Comparison of ENCODE assay signal across 21 cellular contexts in the genomic region with DNA sequence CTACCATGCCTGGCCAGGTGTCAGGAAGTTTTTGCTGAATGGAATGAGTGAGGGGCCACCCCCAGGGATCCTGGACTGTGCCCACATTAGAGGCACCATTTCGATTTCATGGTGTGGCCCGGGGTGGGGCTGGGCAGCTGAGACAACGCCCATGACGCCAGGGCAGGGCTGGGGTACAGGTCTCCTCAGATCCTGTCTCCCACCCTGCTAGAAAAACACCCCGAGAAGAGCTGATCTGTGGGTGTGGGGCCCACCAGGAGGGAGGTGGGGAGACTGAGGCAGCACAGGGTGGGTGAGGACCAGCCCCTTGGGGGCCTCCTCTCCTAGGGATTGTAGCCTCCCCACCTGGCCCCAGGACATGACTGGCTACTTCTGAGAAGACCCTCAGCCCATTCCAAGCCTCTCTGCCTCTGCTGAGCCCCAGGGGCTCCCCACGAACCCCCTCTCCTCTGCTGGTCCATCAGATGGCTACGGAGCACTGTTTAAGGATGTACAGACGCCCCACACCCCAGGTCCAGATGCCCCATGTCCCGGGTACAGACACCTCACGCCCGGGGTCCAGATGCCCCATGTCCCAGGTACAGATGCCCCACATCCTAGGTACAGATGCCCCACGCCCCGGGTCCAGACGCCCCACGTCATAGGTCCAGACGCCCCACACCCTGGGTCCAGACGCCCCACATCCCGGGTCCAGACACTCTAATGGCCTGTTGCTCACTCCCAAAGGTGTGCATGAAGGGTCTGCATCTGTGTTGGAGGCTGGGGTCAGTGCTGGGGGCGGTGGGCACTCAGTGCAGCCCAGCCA.
DNase-seq lines count a peak whose midpoint lies in the region; ATAC-seq and TF ChIP-seq lines count a peak whose summit lies in the region.
"Had no signal": no experiment of that assay in that cellular context is flagged by ENCODE, and none has a peak within 500 bp of the region (broad histone marks: within the 10 kb centered on the region; RNA-seq: fewer than 3 reads in every experiment).

No MANE protein-coding gene starts in this region.

- H2BK5ac ChIP-seq in neuronal stem cell (ENCODE audit: low read length), result no peak overlapping the region

- peaks cover 12% of the 10 kb centered on the region for H3K27me3 Mint-ChIP-seq in chondrocyte (ENCODE audit: low read depth)
- peaks cover 10 to 14% of the 10 kb centered on the region in 2 donors for H3K27me3 Mint-ChIP-seq in stimulated activated naive B cell treated with anti-CD40 and anti-IgM and Interleukin-4, amounts not matched to agents 10 μg/mL and 1 μg/mL and 100 μg/mL, for 72 hours

- no peaks in the 10 kb centered on the region for H3K9me3 Mint-ChIP-seq in activated naive CD4-positive, alpha-beta T cell treated with anti-CD3 and anti-CD28 coated beads, Interleukin-2, amount 50 U/mL, for 72 hours
- H3K9me3 Mint-ChIP-seq in chondrocyte (ENCODE audit: low read depth), result peaks cover 2% of the 10 kb centered on the region
- peaks cover 5 to 6% of the 10 kb centered on the region in 2 donors for H3K9me3 Mint-ChIP-seq in stimulated activated naive B cell treated with anti-CD40 and anti-IgM and Interleukin-4, amounts not matched to agents 10 μg/mL and 1 μg/mL and 100 μg/mL, for 72 hours
- H3K9me3 Mint-ChIP-seq: CD8-positive, alpha-beta T cell had no signal

- H3K36me3 ChIP-seq in BLaER1 (no peaks in the 10 kb centered on the region), neuronal stem cell (replicated peaks in 1 of 2; ENCODE audit: control insufficient read depth in 2 of 2, insufficient read depth in 2 of 2, low read length in 2 of 2) (no peaks in the 10 kb centered on the region)
- H3K36me3 ChIP-seq: Peyer's patch had no signal

- no peak for TF ChIP-seq CTCF in chondrocyte (IDR thresholded peaks at IDR 0.05)

- peak overlapping the region; percentile 76 for H3K18ac ChIP-seq in neuronal stem cell (ENCODE audit: low read length)

- no peak for ATAC-seq in activated naive CD4-positive, alpha-beta T cell treated with anti-CD3 and anti-CD28 coated beads, Interleukin-2, amount 50 U/mL, for 72 hours
- no peak for ATAC-seq in stimulated activated naive B cell treated with anti-CD40 and anti-IgM and Interleukin-4, amounts not matched to agents 10 μg/mL and 1 μg/mL and 100 μg/mL, for 72 hours (replicated peaks)
- no peak for ATAC-seq in GM19328 (IDR thresholded peaks at IDR 0.05; ENCODE audit: unreplicated experiment)
- ATAC-seq: CD8-positive, alpha-beta T cell had no signal

- peaks cover 33% of the 10 kb centered on the region for H3K4me1 ChIP-seq in BLaER1
- H3K4me1 ChIP-seq in neuronal stem cell (ENCODE audit: control insufficient read depth in 2 of 2, insufficient read depth in 1 of 2, low read depth in 1 of 2, low read length in 2 of 2), result peaks cover 0 to under 1% of the 10 kb centered on the region in 2 donors

- H3K27ac Mint-ChIP-seq in activated naive CD4-positive, alpha-beta T cell treated with anti-CD3 and anti-CD28 coated beads, Interleukin-2, amount 50 U/mL, for 72 hours, result no peak overlapping the region
- no peak overlapping the region for H3K27ac Mint-ChIP-seq in chondrocyte (ENCODE audit: unreplicated experiment)
- no peak overlapping the region for H3K27ac Mint-ChIP-seq in stimulated activated naive B cell treated with anti-CD40 and anti-IgM and Interleukin-4, amounts not matched to agents 10 μg/mL and 1 μg/mL and 100 μg/mL, for 72 hours
- H3K27ac Mint-ChIP-seq: CD8-positive, alpha-beta T cell had no signal

- no peaks in the 10 kb centered on the region for H4K20me1 ChIP-seq in BLaER1

- peak overlapping the region; percentile 82 for H3K14ac ChIP-seq in neuronal stem cell (ENCODE audit: low read length)

- H3K4me3 ChIP-seq in BLaER1, result no peak overlapping the region
- no peak overlapping the region for H3K4me3 ChIP-seq in neuronal stem cell (ENCODE audit: low read length in 2 of 2)
- H3K4me3 ChIP-seq: Peyer's patch had no signal

- H4K8ac ChIP-seq in neuronal stem cell (ENCODE audit: low read depth, low read length), result no peak overlapping the region

- H3K27me3 ChIP-seq in BLaER1 (no peaks in the 10 kb centered on the region), neuronal stem cell (ENCODE audit: control insufficient read depth in 3 of 3, insufficient read depth in 3 of 3, low read depth in 1 of 3, low read length in 3 of 3) (peaks cover 0 to 39% (median 0%) of the 10 kb centered on the region in 3 experiments)
- H3K27me3 ChIP-seq: Peyer's patch had no signal

- no peak overlapping the region for H2BK120ac ChIP-seq in neuronal stem cell (ENCODE audit: low read depth, low read length)

- no peak overlapping the region for H2AFZ ChIP-seq in neuronal stem cell (ENCODE audit: low read length)

- H3K79me1 ChIP-seq in neuronal stem cell (ENCODE audit: low read depth, low read length), result peaks cover 5% of the 10 kb centered on the region

- H3K27ac ChIP-seq in BLaER1 (no peak overlapping the region), neuronal stem cell (replicated peaks; ENCODE audit: low read length) (no peak overlapping the region)
- H3K27ac ChIP-seq: Peyer's patch had no signal

- H3K9me3 ChIP-seq in BLaER1 (no peaks in the 10 kb centered on the region), neuronal stem cell (replicated peaks in 1 of 2; ENCODE audit: control insufficient read depth in 2 of 2, insufficient read depth in 1 of 2, low read depth in 1 of 2, low read length in 2 of 2) (peaks cover 0 to 2% of the 10 kb centered on the region in 2 donors)

- H3K9ac ChIP-seq in BLaER1, result no peak overlapping the region
- H3K9ac ChIP-seq in neuronal stem cell (ENCODE audit: low read depth, low read length, poor library complexity), result no peak overlapping the region

- H3K36me3 Mint-ChIP-seq in activated naive CD4-positive, alpha-beta T cell treated with anti-CD3 and anti-CD28 coated beads, Interleukin-2, amount 50 U/mL, for 72 hours, result no peaks in the 10 kb centered on the region
- no peaks in the 10 kb centered on the region for H3K36me3 Mint-ChIP-seq in chondrocyte (ENCODE audit: low read depth)
- no peaks in the 10 kb centered on the region for H3K36me3 Mint-ChIP-seq in stimulated activated naive B cell treated with anti-CD40 and anti-IgM and Interleukin-4, amounts not matched to agents 10 μg/mL and 1 μg/mL and 100 μg/mL, for 72 hours
- H3K36me3 Mint-ChIP-seq: CD8-positive, alpha-beta T cell had no signal

- H3K23ac ChIP-seq in neuronal stem cell (ENCODE audit: low read depth, low read length, poor library complexity), result peak overlapping the region; percentile 31

- H2BK15ac ChIP-seq in neuronal stem cell (ENCODE audit: low read length), result peak overlapping the region; percentile 89

- no peaks in the 10 kb centered on the region for H3K4me1 Mint-ChIP-seq in chondrocyte (ENCODE audit: low read depth)
- no peaks in the 10 kb centered on the region for H3K4me1 Mint-ChIP-seq in stimulated activated naive B cell treated with anti-CD40 and anti-IgM and Interleukin-4, amounts not matched to agents 10 μg/mL and 1 μg/mL and 100 μg/mL, for 72 hours

- H3K4me2 ChIP-seq in BLaER1, result peak overlapping the region; percentile 49
- H3K4me2 ChIP-seq in neuronal stem cell (ENCODE audit: insufficient read depth, low read length, poor library complexity, severe bottlenecking), result no peak overlapping the region

- peak overlapping the region; percentile 63 for H2AK5ac ChIP-seq in neuronal stem cell (ENCODE audit: low read depth, low read length)

- H4K91ac ChIP-seq in neuronal stem cell (ENCODE audit: low read depth, low read length, poor library complexity), result no peak overlapping the region

- H3K4ac ChIP-seq in neuronal stem cell (ENCODE audit: low read length), result no peak overlapping the region

- no peak overlapping the region for H3K4me3 Mint-ChIP-seq in chondrocyte (ENCODE audit: unreplicated experiment)
- no peak overlapping the region for H3K4me3 Mint-ChIP-seq in stimulated activated naive B cell treated with anti-CD40 and anti-IgM and Interleukin-4, amounts not matched to agents 10 μg/mL and 1 μg/mL and 100 μg/mL, for 72 hours
- H3K4me3 Mint-ChIP-seq: CD8-positive, alpha-beta T cell had no signal

- H2BK12ac ChIP-seq in neuronal stem cell (ENCODE audit: low read length), result no peak overlapping the region

- peak; percentile 10 for DNase-seq in activated naive CD4-positive, alpha-beta T cell treated with anti-CD3 and anti-CD28 coated beads, Interleukin-2, amount 50 U/mL, for 16 hours
- no peak for DNase-seq in activated naive CD4-positive, alpha-beta T cell treated with anti-CD3 and anti-CD28 coated beads, Interleukin-2, amount 50 U/mL, for 72 hours (ENCODE audit: low spot score in 2 of 2)
- DNase-seq in chondrocyte (ENCODE audit: low spot score) (peak; percentile 72), neuronal stem cell (ENCODE audit: low spot score) (no peak), NCI-H69 (lab: John Stamatoyannopoulos, UW) (no peak)
- no peak for DNase-seq in stimulated activated naive B cell treated with anti-CD40 and anti-IgM and Interleukin-4, amounts not matched to agents 10 μg/mL and 1 μg/mL and 100 μg/mL, for 72 hours
- DNase-seq: Calu3; CD8-positive, alpha-beta T cell; GOT3; MM.1S; NCI-H1092 treated with DMSO at 0.1 percent for 48 hours; NCI-H146; NCI-H2029 treated with DMSO at 0.1 percent for 48 hours; NCI-H2171 treated with DMSO at 0.1 percent for 48 hours; NCI-H446; NCI-H748 treated with DMSO at 0.1 percent for 48 hours; NK-92 treated with Interleukin-12 subunit alpha and Interleukin-12 subunit beta, amount 100 ng/mL, for 24 hours; SHP77 had no signal

- no CpG with 5 or more reads among the region's 19 CpGs for WGBS in neuronal stem cell (ENCODE audit: extremely low coverage in 2 of 2, insufficient read length in 2 of 2, insufficient replicate concordance in 1 of 2), 2 donors

Comparison
In these comparisons a context has a peak if more than half of its experiments do, and no peak if none do; other contexts are left out.
1. DNase-seq: peak in activated naive CD4-positive, alpha-beta T cell treated with anti-CD3 and anti-CD28 coated beads, Interleukin-2, amount 50 U/mL, for 16 hours (single experiment) and chondrocyte (single experiment); none in activated naive CD4-positive, alpha-beta T cell treated with anti-CD3 and anti-CD28 coated beads, Interleukin-2, amount 50 U/mL, for 72 hours (0 of 2), neuronal stem cell (single experiment), stimulated activated naive B cell treated with anti-CD40 and anti-IgM and Interleukin-4, amounts not matched to agents 10 μg/mL and 1 μg/mL and 100 μg/mL, for 72 hours (single experiment) and NCI-H69 (single experiment).